1 cellular context compared by ENCODE assay signal in genomic region chr1:31669786-31670582, GRCh38.
TF ChIP-seq lines count a peak whose summit lies in the region.

No MANE protein-coding gene starts in this region.

TF ChIP-seq in K562, 482 proteins besides CTCF, POLR2A, EP300 and RAD21 (continued from another document):
- TF ChIP-seq NFIX (CRISPR knock-in tag; IDR thresholded peaks at IDR 0.05; ENCODE audit: low read depth) = 0 out of 2 replicates have a peak, but pooled peaks have one; percentile 19
- TF ChIP-seq OTX1 (CRISPR knock-in tag; IDR thresholded peaks at IDR 0.05) = peak; percentile 73; the same call in 1 of the 2 replicates
- TF ChIP-seq BHLHE40 (IDR thresholded peaks at IDR 0.05; ENCODE audit: low read length) = peak; percentile 22; the same call in 1 of the 2 replicates
- TF ChIP-seq MXI1 (IDR thresholded peaks at IDR 0.05; ENCODE audit: low read depth, low read length) = no peak
- no peak for TF ChIP-seq TARDBP (IDR thresholded peaks at IDR 0.05)
- 0 out of 2 replicates have a peak, but pooled peaks have one; percentile 24 for TF ChIP-seq CTBP1 (IDR thresholded peaks at IDR 0.05; ENCODE audit: borderline replicate concordance)
- TF ChIP-seq, protein P1, sequence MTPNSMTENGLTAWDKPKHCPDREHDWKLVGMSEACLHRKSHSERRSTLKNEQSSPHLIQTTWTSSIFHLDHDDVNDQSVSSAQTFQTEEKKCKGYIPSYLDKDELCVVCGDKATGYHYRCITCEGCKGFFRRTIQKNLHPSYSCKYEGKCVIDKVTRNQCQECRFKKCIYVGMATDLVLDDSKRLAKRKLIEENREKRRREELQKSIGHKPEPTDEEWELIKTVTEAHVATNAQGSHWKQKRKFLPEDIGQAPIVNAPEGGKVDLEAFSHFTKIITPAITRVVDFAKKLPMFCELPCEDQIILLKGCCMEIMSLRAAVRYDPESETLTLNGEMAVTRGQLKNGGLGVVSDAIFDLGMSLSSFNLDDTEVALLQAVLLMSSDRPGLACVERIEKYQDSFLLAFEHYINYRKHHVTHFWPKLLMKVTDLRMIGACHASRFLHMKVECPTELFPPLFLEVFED (CRISPR knock-in tag; conservative IDR thresholded peaks at IDR 0.05) = 0 out of 2 replicates have a peak, but pooled peaks have one; percentile 35
- TF ChIP-seq NFATC3 (IDR thresholded peaks at IDR 0.05) = peak; percentile 84
- TF ChIP-seq, protein P2, sequence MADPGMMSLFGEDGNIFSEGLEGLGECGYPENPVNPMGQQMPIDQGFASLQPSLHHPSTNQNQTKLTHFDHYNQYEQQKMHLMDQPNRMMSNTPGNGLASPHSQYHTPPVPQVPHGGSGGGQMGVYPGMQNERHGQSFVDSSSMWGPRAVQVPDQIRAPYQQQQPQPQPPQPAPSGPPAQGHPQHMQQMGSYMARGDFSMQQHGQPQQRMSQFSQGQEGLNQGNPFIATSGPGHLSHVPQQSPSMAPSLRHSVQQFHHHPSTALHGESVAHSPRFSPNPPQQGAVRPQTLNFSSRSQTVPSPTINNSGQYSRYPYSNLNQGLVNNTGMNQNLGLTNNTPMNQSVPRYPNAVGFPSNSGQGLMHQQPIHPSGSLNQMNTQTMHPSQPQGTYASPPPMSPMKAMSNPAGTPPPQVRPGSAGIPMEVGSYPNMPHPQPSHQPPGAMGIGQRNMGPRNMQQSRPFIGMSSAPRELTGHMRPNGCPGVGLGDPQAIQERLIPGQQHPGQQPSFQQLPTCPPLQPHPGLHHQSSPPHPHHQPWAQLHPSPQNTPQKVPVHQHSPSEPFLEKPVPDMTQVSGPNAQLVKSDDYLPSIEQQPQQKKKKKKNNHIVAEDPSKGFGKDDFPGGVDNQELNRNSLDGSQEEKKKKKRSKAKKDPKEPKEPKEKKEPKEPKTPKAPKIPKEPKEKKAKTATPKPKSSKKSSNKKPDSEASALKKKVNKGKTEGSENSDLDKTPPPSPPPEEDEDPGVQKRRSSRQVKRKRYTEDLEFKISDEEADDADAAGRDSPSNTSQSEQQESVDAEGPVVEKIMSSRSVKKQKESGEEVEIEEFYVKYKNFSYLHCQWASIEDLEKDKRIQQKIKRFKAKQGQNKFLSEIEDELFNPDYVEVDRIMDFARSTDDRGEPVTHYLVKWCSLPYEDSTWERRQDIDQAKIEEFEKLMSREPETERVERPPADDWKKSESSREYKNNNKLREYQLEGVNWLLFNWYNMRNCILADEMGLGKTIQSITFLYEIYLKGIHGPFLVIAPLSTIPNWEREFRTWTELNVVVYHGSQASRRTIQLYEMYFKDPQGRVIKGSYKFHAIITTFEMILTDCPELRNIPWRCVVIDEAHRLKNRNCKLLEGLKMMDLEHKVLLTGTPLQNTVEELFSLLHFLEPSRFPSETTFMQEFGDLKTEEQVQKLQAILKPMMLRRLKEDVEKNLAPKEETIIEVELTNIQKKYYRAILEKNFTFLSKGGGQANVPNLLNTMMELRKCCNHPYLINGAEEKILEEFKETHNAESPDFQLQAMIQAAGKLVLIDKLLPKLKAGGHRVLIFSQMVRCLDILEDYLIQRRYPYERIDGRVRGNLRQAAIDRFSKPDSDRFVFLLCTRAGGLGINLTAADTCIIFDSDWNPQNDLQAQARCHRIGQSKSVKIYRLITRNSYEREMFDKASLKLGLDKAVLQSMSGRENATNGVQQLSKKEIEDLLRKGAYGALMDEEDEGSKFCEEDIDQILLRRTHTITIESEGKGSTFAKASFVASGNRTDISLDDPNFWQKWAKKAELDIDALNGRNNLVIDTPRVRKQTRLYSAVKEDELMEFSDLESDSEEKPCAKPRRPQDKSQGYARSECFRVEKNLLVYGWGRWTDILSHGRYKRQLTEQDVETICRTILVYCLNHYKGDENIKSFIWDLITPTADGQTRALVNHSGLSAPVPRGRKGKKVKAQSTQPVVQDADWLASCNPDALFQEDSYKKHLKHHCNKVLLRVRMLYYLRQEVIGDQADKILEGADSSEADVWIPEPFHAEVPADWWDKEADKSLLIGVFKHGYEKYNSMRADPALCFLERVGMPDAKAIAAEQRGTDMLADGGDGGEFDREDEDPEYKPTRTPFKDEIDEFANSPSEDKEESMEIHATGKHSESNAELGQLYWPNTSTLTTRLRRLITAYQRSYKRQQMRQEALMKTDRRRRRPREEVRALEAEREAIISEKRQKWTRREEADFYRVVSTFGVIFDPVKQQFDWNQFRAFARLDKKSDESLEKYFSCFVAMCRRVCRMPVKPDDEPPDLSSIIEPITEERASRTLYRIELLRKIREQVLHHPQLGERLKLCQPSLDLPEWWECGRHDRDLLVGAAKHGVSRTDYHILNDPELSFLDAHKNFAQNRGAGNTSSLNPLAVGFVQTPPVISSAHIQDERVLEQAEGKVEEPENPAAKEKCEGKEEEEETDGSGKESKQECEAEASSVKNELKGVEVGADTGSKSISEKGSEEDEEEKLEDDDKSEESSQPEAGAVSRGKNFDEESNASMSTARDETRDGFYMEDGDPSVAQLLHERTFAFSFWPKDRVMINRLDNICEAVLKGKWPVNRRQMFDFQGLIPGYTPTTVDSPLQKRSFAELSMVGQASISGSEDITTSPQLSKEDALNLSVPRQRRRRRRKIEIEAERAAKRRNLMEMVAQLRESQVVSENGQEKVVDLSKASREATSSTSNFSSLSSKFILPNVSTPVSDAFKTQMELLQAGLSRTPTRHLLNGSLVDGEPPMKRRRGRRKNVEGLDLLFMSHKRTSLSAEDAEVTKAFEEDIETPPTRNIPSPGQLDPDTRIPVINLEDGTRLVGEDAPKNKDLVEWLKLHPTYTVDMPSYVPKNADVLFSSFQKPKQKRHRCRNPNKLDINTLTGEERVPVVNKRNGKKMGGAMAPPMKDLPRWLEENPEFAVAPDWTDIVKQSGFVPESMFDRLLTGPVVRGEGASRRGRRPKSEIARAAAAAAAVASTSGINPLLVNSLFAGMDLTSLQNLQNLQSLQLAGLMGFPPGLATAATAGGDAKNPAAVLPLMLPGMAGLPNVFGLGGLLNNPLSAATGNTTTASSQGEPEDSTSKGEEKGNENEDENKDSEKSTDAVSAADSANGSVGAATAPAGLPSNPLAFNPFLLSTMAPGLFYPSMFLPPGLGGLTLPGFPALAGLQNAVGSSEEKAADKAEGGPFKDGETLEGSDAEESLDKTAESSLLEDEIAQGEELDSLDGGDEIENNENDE (IDR thresholded peaks at IDR 0.05; ENCODE audit: low read depth, low read length) = no peak
- TF ChIP-seq ZNF217 (CRISPR knock-in tag; IDR thresholded peaks at IDR 0.05) = no peak
- no peak for TF ChIP-seq CREB1 (IDR thresholded peaks at IDR 0.05)
- TF ChIP-seq CREB1 (CRISPR knock-in tag; IDR thresholded peaks at IDR 0.05) = 0 out of 2 replicates have a peak, but pooled peaks have one; percentile 21
- no peak for TF ChIP-seq STAT5B (CRISPR knock-in tag; IDR thresholded peaks at IDR 0.05)
- TF ChIP-seq CTCFL (IDR thresholded peaks at IDR 0.05; ENCODE audit: borderline replicate concordance, insufficient read depth, low read depth, low read length, poor library complexity, severe bottlenecking) = no peak
- TF ChIP-seq, protein P3, sequence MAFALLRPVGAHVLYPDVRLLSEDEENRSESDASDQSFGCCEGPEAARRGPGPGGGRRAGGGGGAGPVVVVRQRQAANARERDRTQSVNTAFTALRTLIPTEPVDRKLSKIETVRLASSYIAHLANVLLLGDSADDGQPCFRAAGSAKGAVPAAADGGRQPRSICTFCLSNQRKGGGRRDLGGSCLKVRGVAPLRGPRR (CRISPR knock-in tag; IDR thresholded peaks at IDR 0.05) = no peak
- TF ChIP-seq, protein P4, sequence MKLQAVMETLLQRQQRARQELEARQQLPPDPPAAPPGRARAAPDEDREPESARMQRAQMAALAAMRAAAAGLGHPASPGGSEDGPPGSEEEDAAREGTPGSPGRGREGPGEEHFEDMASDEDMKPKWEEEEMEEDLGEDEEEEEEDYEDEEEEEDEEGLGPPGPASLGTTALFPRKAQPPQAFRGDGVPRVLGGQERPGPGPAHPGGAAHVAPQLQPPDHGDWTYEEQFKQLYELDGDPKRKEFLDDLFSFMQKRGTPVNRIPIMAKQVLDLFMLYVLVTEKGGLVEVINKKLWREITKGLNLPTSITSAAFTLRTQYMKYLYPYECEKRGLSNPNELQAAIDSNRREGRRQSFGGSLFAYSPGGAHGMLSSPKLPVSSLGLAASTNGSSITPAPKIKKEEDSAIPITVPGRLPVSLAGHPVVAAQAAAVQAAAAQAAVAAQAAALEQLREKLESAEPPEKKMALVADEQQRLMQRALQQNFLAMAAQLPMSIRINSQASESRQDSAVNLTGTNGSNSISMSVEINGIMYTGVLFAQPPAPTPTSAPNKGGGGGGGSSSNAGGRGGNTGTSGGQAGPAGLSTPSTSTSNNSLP (IDR thresholded peaks at IDR 0.05; ENCODE audit: borderline replicate concordance, low read depth, low read length) = no peak
- no peak for TF ChIP-seq ZKSCAN1 (IDR thresholded peaks at IDR 0.05; ENCODE audit: low read depth, low read length)
- TF ChIP-seq ZBTB26 (CRISPR knock-in tag; IDR thresholded peaks at IDR 0.05) = 0 out of 2 replicates have a peak, but pooled peaks have one; percentile 26
- no peak for TF ChIP-seq SP1 (CRISPR knock-in tag; IDR thresholded peaks at IDR 0.05)
- TF ChIP-seq SNIP1 (IDR thresholded peaks at IDR 0.05; ENCODE audit: low read depth) = 0 out of 2 replicates have a peak, but pooled peaks have one; percentile 47
- TF ChIP-seq CREB3L1 (IDR thresholded peaks at IDR 0.05; ENCODE audit: borderline replicate concordance, low read depth) = no peak
- TF ChIP-seq, protein P5, sequence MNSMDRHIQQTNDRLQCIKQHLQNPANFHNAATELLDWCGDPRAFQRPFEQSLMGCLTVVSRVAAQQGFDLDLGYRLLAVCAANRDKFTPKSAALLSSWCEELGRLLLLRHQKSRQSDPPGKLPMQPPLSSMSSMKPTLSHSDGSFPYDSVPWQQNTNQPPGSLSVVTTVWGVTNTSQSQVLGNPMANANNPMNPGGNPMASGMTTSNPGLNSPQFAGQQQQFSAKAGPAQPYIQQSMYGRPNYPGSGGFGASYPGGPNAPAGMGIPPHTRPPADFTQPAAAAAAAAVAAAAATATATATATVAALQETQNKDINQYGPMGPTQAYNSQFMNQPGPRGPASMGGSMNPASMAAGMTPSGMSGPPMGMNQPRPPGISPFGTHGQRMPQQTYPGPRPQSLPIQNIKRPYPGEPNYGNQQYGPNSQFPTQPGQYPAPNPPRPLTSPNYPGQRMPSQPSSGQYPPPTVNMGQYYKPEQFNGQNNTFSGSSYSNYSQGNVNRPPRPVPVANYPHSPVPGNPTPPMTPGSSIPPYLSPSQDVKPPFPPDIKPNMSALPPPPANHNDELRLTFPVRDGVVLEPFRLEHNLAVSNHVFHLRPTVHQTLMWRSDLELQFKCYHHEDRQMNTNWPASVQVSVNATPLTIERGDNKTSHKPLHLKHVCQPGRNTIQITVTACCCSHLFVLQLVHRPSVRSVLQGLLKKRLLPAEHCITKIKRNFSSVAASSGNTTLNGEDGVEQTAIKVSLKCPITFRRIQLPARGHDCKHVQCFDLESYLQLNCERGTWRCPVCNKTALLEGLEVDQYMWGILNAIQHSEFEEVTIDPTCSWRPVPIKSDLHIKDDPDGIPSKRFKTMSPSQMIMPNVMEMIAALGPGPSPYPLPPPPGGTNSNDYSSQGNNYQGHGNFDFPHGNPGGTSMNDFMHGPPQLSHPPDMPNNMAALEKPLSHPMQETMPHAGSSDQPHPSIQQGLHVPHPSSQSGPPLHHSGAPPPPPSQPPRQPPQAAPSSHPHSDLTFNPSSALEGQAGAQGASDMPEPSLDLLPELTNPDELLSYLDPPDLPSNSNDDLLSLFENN (IDR thresholded peaks at IDR 0.05; ENCODE audit: low read depth in 2 of 2, low read length in 2 of 2) = no peak
